In the genomic region with DNA sequence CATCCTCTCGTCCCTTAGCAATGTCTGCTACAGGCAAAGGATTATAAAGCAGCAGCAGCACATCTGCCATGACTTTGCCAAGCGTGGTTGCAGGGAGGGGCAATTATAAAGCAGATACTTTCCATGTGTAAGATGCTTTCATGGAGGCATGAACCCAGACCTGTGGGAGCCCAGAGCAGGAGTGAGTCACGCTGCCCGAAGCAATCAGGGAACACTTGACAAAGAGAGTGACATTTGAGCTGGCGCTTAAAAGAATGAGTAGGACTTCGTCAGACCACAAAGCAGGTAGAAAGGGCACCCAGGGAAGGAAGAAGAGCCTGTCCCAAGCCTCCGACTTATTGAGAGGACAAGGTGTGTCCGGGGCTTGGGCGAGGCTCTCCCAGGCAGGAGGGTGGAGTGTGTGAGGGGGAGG, we compare ENCODE assay signal across 12 cellular contexts.
A peak's percentile ranks its signal among the peaks of the same experiment; 100 is the strongest.
DNase-seq lines count a peak whose midpoint lies in the region; ATAC-seq and TF ChIP-seq lines count a peak whose summit lies in the region.
"Had no signal": no experiment of that assay in that cellular context is flagged by ENCODE, and none has a peak within 500 bp of the region (broad histone marks: within the 10 kb centered on the region; RNA-seq: fewer than 3 reads in every experiment).

No MANE protein-coding gene starts in this region.

- in situ Hi-C loops in gastrocnemius medialis (cut with MboI; ENCODE audit: low sequenced_read_pairs in 4 of 4): no loop called here

- intact Hi-C loops in body of pancreas (cut with DNase I): no loop called here
- intact Hi-C loops in gastrocnemius medialis (cut with DNase I; ENCODE audit: low total_unique reads): no loop called here

- no peak for TF ChIP-seq POLR2A in body of pancreas (IDR thresholded peaks at IDR 0.05)
- no peak for TF ChIP-seq POLR2A in gastrocnemius medialis (IDR thresholded peaks at IDR 0.05)

- TF ChIP-seq CTCF in body of pancreas (IDR thresholded peaks at IDR 0.05) (no peak), gastrocnemius medialis (IDR thresholded peaks at IDR 0.05 in 4 of 5, conservative IDR thresholded peaks at IDR 0.05 in 1 of 5) (no peak)

- no peaks in the 10 kb centered on the region for H3K36me3 Mint-ChIP-seq in stimulated activated naive B cell treated with anti-CD40 and anti-IgM and Interleukin-4, amounts not matched to agents 10 μg/mL and 1 μg/mL and 100 μg/mL, for 72 hours
- H3K36me3 Mint-ChIP-seq: CD8-positive, alpha-beta memory T cell; natural killer cell had no signal

- no peak overlapping the region for H3K27ac ChIP-seq in body of pancreas
- H3K27ac ChIP-seq in gastrocnemius medialis: no peak overlapping the region

- no peak overlapping the region for H3K4me3 Mint-ChIP-seq in stimulated activated naive B cell treated with anti-CD40 and anti-IgM and Interleukin-4, amounts not matched to agents 10 μg/mL and 1 μg/mL and 100 μg/mL, for 72 hours
- H3K4me3 Mint-ChIP-seq: activated B cell treated with CpG ODN at 0.5 μM for 24 hours; CD8-positive, alpha-beta memory T cell; natural killer cell had no signal

- no peaks in the 10 kb centered on the region for H3K4me1 Mint-ChIP-seq in stimulated activated naive B cell treated with anti-CD40 and anti-IgM and Interleukin-4, amounts not matched to agents 10 μg/mL and 1 μg/mL and 100 μg/mL, for 72 hours
- H3K4me1 Mint-ChIP-seq: activated B cell treated with CpG ODN at 0.5 μM for 24 hours; CD8-positive, alpha-beta memory T cell; natural killer cell had no signal

- ATAC-seq in esophagus mucosa (peak; percentile 97), body of pancreas (no peak), gastrocnemius medialis (no peak)
- ATAC-seq in stimulated activated naive B cell treated with anti-CD40 and anti-IgM and Interleukin-4, amounts not matched to agents 10 μg/mL and 1 μg/mL and 100 μg/mL, for 72 hours (replicated peaks): no peak
- ATAC-seq: natural killer cell had no signal

- H3K9me3 ChIP-seq in body of pancreas (no peaks in the 10 kb centered on the region), gastrocnemius medialis (no peaks in the 10 kb centered on the region)

- peaks cover 5 to 11% of the 10 kb centered on the region in 2 donors for H3K27me3 Mint-ChIP-seq in stimulated activated naive B cell treated with anti-CD40 and anti-IgM and Interleukin-4, amounts not matched to agents 10 μg/mL and 1 μg/mL and 100 μg/mL, for 72 hours

- no peak overlapping the region for H3K27ac Mint-ChIP-seq in stimulated activated naive B cell treated with anti-CD40 and anti-IgM and Interleukin-4, amounts not matched to agents 10 μg/mL and 1 μg/mL and 100 μg/mL, for 72 hours
- H3K27ac Mint-ChIP-seq: activated B cell treated with CpG ODN at 0.5 μM for 24 hours; CD8-positive, alpha-beta memory T cell; natural killer cell had no signal

- DNase-seq in AG08395 (ENCODE audit: low spot score) (peak; percentile 84), ELF-1 (ENCODE audit: low read depth, low spot score) (peak; percentile 57), NCI-H748 (lab: John Stamatoyannopoulos, UW; ENCODE audit: unreplicated experiment) (peak; percentile 60), AG08396 (ENCODE audit: low spot score) (no peak), body of pancreas (no peak), gastrocnemius medialis (no peak)
- no peak for DNase-seq in stimulated activated naive B cell treated with anti-CD40 and anti-IgM and Interleukin-4, amounts not matched to agents 10 μg/mL and 1 μg/mL and 100 μg/mL, for 72 hours
- DNase-seq: activated B cell treated with CpG ODN at 0.5 μM for 24 hours; activated naive CD4-positive, alpha-beta T cell; CD8-positive, alpha-beta memory T cell; natural killer cell had no signal

- no peaks in the 10 kb centered on the region for H3K4me1 ChIP-seq in body of pancreas
- no peaks in the 10 kb centered on the region for H3K4me1 ChIP-seq in gastrocnemius medialis

- H3K27me3 ChIP-seq in body of pancreas (no peaks in the 10 kb centered on the region), gastrocnemius medialis (no peaks in the 10 kb centered on the region)

- 75 to 78% methylated on average over 9 of the region's 9 CpGs for WGBS in body of pancreas, 2 donors

- H3K36me3 ChIP-seq in body of pancreas (replicated peaks in 1 of 2; ENCODE audit: insufficient read depth in 1 of 2, low read depth in 2 of 2) (peaks cover 0 to 2% of the 10 kb centered on the region in 2 donors), gastrocnemius medialis (peaks cover 0 to 5% of the 10 kb centered on the region in 2 donors)

- no peak overlapping the region for H3K4me3 ChIP-seq in body of pancreas
- no peak overlapping the region for H3K4me3 ChIP-seq in gastrocnemius medialis

- no peaks in the 10 kb centered on the region for H3K9me3 Mint-ChIP-seq in stimulated activated naive B cell treated with anti-CD40 and anti-IgM and Interleukin-4, amounts not matched to agents 10 μg/mL and 1 μg/mL and 100 μg/mL, for 72 hours
- H3K9me3 Mint-ChIP-seq: activated B cell treated with CpG ODN at 0.5 μM for 24 hours; CD8-positive, alpha-beta memory T cell; natural killer cell had no signal

Comparison
In these comparisons a context has a peak if more than half of its experiments do, and no peak if none do; other contexts are left out.
1. DNase-seq: peak in AG08395 (single experiment), ELF-1 (single experiment) and NCI-H748 (single experiment); none in AG08396 (single experiment), stimulated activated naive B cell treated with anti-CD40 and anti-IgM and Interleukin-4, amounts not matched to agents 10 μg/mL and 1 μg/mL and 100 μg/mL, for 72 hours (single experiment), body of pancreas (0 of 4) and gastrocnemius medialis (0 of 2).